ENCODE assay signal across 19 cellular contexts in the genomic region with DNA sequence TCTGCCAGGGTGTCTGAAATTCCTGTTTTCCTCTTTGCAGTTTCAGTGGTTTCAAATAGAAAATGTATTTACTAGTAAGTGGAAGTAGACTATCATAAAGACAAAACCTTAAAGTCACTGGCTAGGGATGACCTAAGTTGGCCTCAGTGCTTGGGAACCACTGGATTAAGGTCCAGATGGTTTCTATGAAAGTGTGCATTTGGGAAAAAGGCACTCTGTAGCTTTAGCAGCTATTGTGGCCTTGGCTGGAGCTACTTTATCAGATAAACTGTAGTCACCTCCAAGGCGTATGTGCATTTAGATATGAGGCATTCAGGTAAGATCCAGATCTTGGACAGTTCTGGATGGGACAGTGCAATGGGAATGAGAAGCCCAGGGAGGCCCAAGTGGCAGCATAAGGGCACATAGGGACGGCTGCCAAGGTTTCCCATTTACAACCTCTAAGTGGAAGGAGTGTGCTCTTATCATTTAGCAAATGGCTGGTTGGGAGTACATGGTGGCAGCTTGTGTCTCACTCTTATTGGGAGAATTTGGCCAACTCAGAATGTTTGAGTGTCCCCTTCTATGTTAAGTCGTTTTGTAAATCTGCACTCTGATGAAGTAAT.
DNase-seq lines count a peak whose midpoint lies in the region; FAIRE-seq and TF ChIP-seq lines count a peak whose summit lies in the region.
"Had no signal": no experiment of that assay in that cellular context is flagged by ENCODE, and none has a peak within 500 bp of the region (broad histone marks: within the 10 kb centered on the region; RNA-seq: fewer than 3 reads in every experiment).

No MANE protein-coding gene starts in this region.

- H3K27me3 ChIP-seq in esophagus squamous epithelium: no peaks in the 10 kb centered on the region
- no peaks in the 10 kb centered on the region for H3K27me3 ChIP-seq in small intestine (ENCODE audit: control insufficient read depth in 2 of 2, insufficient read depth in 2 of 2, low read length in 2 of 2)
- no peaks in the 10 kb centered on the region for H3K27me3 ChIP-seq in transverse colon
- H3K27me3 ChIP-seq: BLaER1 had no signal

- in situ Hi-C loops in transverse colon (cut with MboI; ENCODE audit: low pct_ligation_motif_present in 1 of 4, low pct_unique_long_range_greater_than_20kb in 1 of 4, low sequenced_read_pairs in 3 of 4): no loop called here

- FAIRE-seq in small intestine (lab: Jason Lieb, UNC): no peak

- no peak for TF ChIP-seq POLR2A in esophagus squamous epithelium (IDR thresholded peaks at IDR 0.05)
- TF ChIP-seq POLR2A in transverse colon (IDR thresholded peaks at IDR 0.05): no peak

- no peaks in the 10 kb centered on the region for H3K36me3 ChIP-seq in esophagus squamous epithelium
- H3K36me3 ChIP-seq in small intestine (ENCODE audit: control insufficient read depth in 2 of 2, insufficient read depth in 2 of 2, low read length in 2 of 2): no peaks in the 10 kb centered on the region
- H3K36me3 ChIP-seq in transverse colon: no peaks in the 10 kb centered on the region
- H3K36me3 ChIP-seq: BLaER1 had no signal

- TF ChIP-seq CTCF in esophagus squamous epithelium (IDR thresholded peaks at IDR 0.05): no peak
- TF ChIP-seq CTCF in transverse colon (IDR thresholded peaks at IDR 0.05): no peak

- H3K4me3 ChIP-seq in esophagus squamous epithelium (no peak overlapping the region), small intestine (ENCODE audit: low read depth in 1 of 2, low read length in 2 of 2) (no peak overlapping the region), transverse colon (no peak overlapping the region)
- H3K4me3 ChIP-seq: BLaER1 had no signal

- 84 to 88% methylated on average over 3 of the region's 3 CpGs for WGBS in esophagus squamous epithelium, 2 donors
- 20 to 58% (median 40%) methylated on average over 3 of the region's 3 CpGs for WGBS in small intestine, 3 donors
- WGBS in transverse colon (ENCODE audit: low coverage in 1 of 2), 2 donors: 62 to 78% methylated on average over 2 to 3 of the region's 3 CpGs

- TF ChIP-seq EP300 in transverse colon (IDR thresholded peaks at IDR 0.05; ENCODE audit: low read depth): no peak

- H3K27ac ChIP-seq in esophagus squamous epithelium: peak overlapping the region in 3 of 4 donors; percentile 3 to 75 (median 69)
- no peak overlapping the region for H3K27ac ChIP-seq in small intestine (ENCODE audit: low read depth in 1 of 2, low read length in 1 of 2)
- H3K27ac ChIP-seq in transverse colon: no peak overlapping the region
- H3K27ac ChIP-seq: BLaER1 had no signal

- H3K4me1 ChIP-seq in esophagus squamous epithelium: peaks cover 0 to 30% (median 19%) of the 10 kb centered on the region in 3 donors
- H3K4me1 ChIP-seq in small intestine (ENCODE audit: control insufficient read depth in 2 of 2, insufficient read depth in 1 of 2, low read depth in 1 of 2, low read length in 1 of 2): peaks cover 0 to 9% of the 10 kb centered on the region in 2 donors
- H3K4me1 ChIP-seq in transverse colon: peaks cover 0 to 34% (median 3%) of the 10 kb centered on the region in 4 donors
- H3K4me1 ChIP-seq: BLaER1 had no signal

- peak; percentile 10 for DNase-seq in DMS 273 treated with DMSO at 0.1 percent for 48 hours (lab: John Stamatoyannopoulos, UW)
- peak; percentile 43 for DNase-seq in MV-4-11 (lab: John Stamatoyannopoulos, UW)
- DNase-seq in esophagus squamous epithelium (lab: John Stamatoyannopoulos, UW): no peak
- DNase-seq in small intestine: peak; percentile 41
- DNase-seq in transverse colon: no peak
- DNase-seq in activated T-cell treated with anti-CD3 and anti-CD28 coated beads, Interleukin-2, amount 50 U/mL, for 48 hours: no peak
- DNase-seq in DMS53 treated with DMSO at 0.1 percent for 48 hours (lab: John Stamatoyannopoulos, UW; ENCODE audit: unreplicated experiment): no peak
- DNase-seq: CD4-positive, alpha-beta T cell; COR-L47; GDM1; Karpas-422; NCI-H1694; NCI-H2081; NCI-H2227 treated with DMSO at 0.1 percent for 48 hours; NCI-H510A; NCI-H748 treated with DMSO at 0.1 percent for 48 hours; SIG-M5; SK-N-SH had no signal

- intact Hi-C loops in esophagus squamous epithelium (cut with DNase I): no loop called here
- intact Hi-C loops in transverse colon (cut with DNase I; ENCODE audit: low total_unique reads): loop anchor here (1.0 kb wide), 1 partner anchor 23 kb away; no protein-coding TSS in a partner anchor

- no peaks in the 10 kb centered on the region for H3K9me3 ChIP-seq in esophagus squamous epithelium
- H3K9me3 ChIP-seq in small intestine (ENCODE audit: control insufficient read depth, low read depth): no peaks in the 10 kb centered on the region
- no peaks in the 10 kb centered on the region for H3K9me3 ChIP-seq in transverse colon
- H3K9me3 ChIP-seq: BLaER1, SK-N-SH had no signal

Comparison
In these comparisons a context has a peak if more than half of its experiments do, and no peak if none do; other contexts are left out.
1. DNase-seq: peak in DMS 273 treated with DMSO at 0.1 percent for 48 hours (single experiment), MV-4-11 (single experiment) and small intestine (single experiment); none in esophagus squamous epithelium (single experiment), transverse colon (single experiment), activated T-cell treated with anti-CD3 and anti-CD28 coated beads, Interleukin-2, amount 50 U/mL, for 48 hours (0 of 2) and DMS53 treated with DMSO at 0.1 percent for 48 hours (single experiment).
2. H3K27ac ChIP-seq: peak in esophagus squamous epithelium (3 of 4); none in small intestine (0 of 2) and transverse colon (0 of 4).